In genomic region chr6:16474834-16475781, GRCh38 we compare ENCODE assay signal across 17 cellular contexts.
DNase-seq lines count a peak whose midpoint lies in the region; ATAC-seq, FAIRE-seq and TF ChIP-seq lines count a peak whose summit lies in the region.
"Had no signal": no experiment of that assay in that cellular context is flagged by ENCODE, and none has a peak within 500 bp of the region (broad histone marks: within the 10 kb centered on the region; RNA-seq: fewer than 3 reads in every experiment).

No MANE protein-coding gene starts in this region.

- CTCF ChIA-PET in activated CD4-positive, alpha-beta T cell treated with anti-CD3 and anti-CD28 coated beads, Interleukin-2, amount 10 ng/mL, durations not matched to agents 7 days and 5 days (lab: Charles Lee), result interaction anchor here (0.8 to 1.5 kb wide), 4 partner anchors 11 to 845 kb away, joined by 3 to 5 read pairs (median 3); no protein-coding TSS in a partner anchor

- peaks cover 74% of the 10 kb centered on the region for H3K4me1 Mint-ChIP-seq in activated CD4-positive, alpha-beta T cell treated with anti-CD3 and anti-CD28 coated beads, Interleukin-2, amount 10 ng/mL, durations not matched to agents 7 days and 5 days
- peaks cover 30 to 56% of the 10 kb centered on the region in 2 donors for H3K4me1 Mint-ChIP-seq in effector memory CD8-positive, alpha-beta T cell (ENCODE audit: low read depth in 2 of 2)

- H3K27ac Mint-ChIP-seq in activated CD4-positive, alpha-beta T cell treated with anti-CD3 and anti-CD28 coated beads, Interleukin-2, amount 10 ng/mL, durations not matched to agents 7 days and 5 days, result peak overlapping the region; percentile 54
- H3K27ac Mint-ChIP-seq in effector memory CD8-positive, alpha-beta T cell, result peak overlapping the region; percentile 75 to 85

- H3K36me3 ChIP-seq in KMS-11 (ENCODE audit: insufficient read depth), result no peaks in the 10 kb centered on the region
- H3K36me3 ChIP-seq in kidney (ENCODE audit: control insufficient read depth in 1 of 2, insufficient read depth in 2 of 2, low read length in 2 of 2), result peaks cover 0 to 2% of the 10 kb centered on the region in 2 donors
- H3K36me3 ChIP-seq: suprapubic skin had no signal

- H3K9me3 Mint-ChIP-seq in activated CD4-positive, alpha-beta T cell treated with anti-CD3 and anti-CD28 coated beads, Interleukin-2, amount 10 ng/mL, durations not matched to agents 7 days and 5 days, result peaks cover 18% of the 10 kb centered on the region
- no peaks in the 10 kb centered on the region for H3K9me3 Mint-ChIP-seq in effector memory CD8-positive, alpha-beta T cell

- H3K27me3 Mint-ChIP-seq in activated CD4-positive, alpha-beta T cell treated with anti-CD3 and anti-CD28 coated beads, Interleukin-2, amount 10 ng/mL, durations not matched to agents 7 days and 5 days, result no peaks in the 10 kb centered on the region
- no peaks in the 10 kb centered on the region for H3K27me3 Mint-ChIP-seq in effector memory CD8-positive, alpha-beta T cell

- peaks cover 0 to 5% of the 10 kb centered on the region in 2 donors for H3K9me3 ChIP-seq in kidney (ENCODE audit: control insufficient read depth in 1 of 2, low read length in 2 of 2)
- H3K9me3 ChIP-seq: A549, Caco-2, suprapubic skin had no signal

- no peaks in the 10 kb centered on the region for H3K27me3 ChIP-seq in KMS-11 (ENCODE audit: insufficient read depth, low read depth)
- H3K27me3 ChIP-seq: suprapubic skin had no signal

- FAIRE-seq in kidney (lab: Jason Lieb, UNC), result no peak
- FAIRE-seq: A549 had no signal

- peaks cover 69% of the 10 kb centered on the region for H3K4me1 ChIP-seq in KMS-11 (ENCODE audit: low read depth, poor library complexity, severe bottlenecking)
- H3K4me1 ChIP-seq in kidney (ENCODE audit: control insufficient read depth in 1 of 2, insufficient read depth in 1 of 2, low read depth in 1 of 2, low read length in 2 of 2), result peaks cover 0 to 8% of the 10 kb centered on the region in 2 donors

- intact Hi-C loops in kidney (cut with DNase I), result no loop called here

- peak overlapping the region; percentile 83 for H3K4me2 ChIP-seq in KMS-11
- H3K4me2 ChIP-seq: A549 had no signal

- H2AFZ ChIP-seq in KMS-11 (ENCODE audit: low read depth), result no peak overlapping the region

- H3K4me3 Mint-ChIP-seq in activated CD4-positive, alpha-beta T cell treated with anti-CD3 and anti-CD28 coated beads, Interleukin-2, amount 10 ng/mL, durations not matched to agents 7 days and 5 days, result no peak overlapping the region
- peak overlapping the region in 1 of 2 donors; percentile 44 for H3K4me3 Mint-ChIP-seq in effector memory CD8-positive, alpha-beta T cell

- ATAC-seq in GM19025 (IDR thresholded peaks at IDR 0.05; ENCODE audit: low read depth, unreplicated experiment), result peak; percentile 36
- ATAC-seq in effector memory CD8-positive, alpha-beta T cell (replicated peaks), result peak; percentile 37
- ATAC-seq in GM21737 (IDR thresholded peaks at IDR 0.05; ENCODE audit: unreplicated experiment), result no peak
- ATAC-seq: A549 had no signal

- H3K36me3 Mint-ChIP-seq in activated CD4-positive, alpha-beta T cell treated with anti-CD3 and anti-CD28 coated beads, Interleukin-2, amount 10 ng/mL, durations not matched to agents 7 days and 5 days (ENCODE audit: low read depth), result peaks cover 39% of the 10 kb centered on the region
- H3K36me3 Mint-ChIP-seq in effector memory CD8-positive, alpha-beta T cell (ENCODE audit: insufficient read depth), result peaks cover 5% of the 10 kb centered on the region

- H3K27ac ChIP-seq in KMS-11 (peak overlapping the region; percentile 54; the same call in 1 of the 2 replicates), kidney (ENCODE audit: low read depth in 2 of 2, low read length in 2 of 2) (no peak overlapping the region)
- H3K27ac ChIP-seq: A549, suprapubic skin had no signal

- POLR2A ChIA-PET in activated CD4-positive, alpha-beta T cell treated with anti-CD3 and anti-CD28 coated beads, Interleukin-2, amount 10 ng/mL, durations not matched to agents 7 days and 5 days (lab: Charles Lee), result no interaction called here

- H3K79me2 ChIP-seq in KMS-11 (ENCODE audit: insufficient read depth, low read depth), result no peaks in the 10 kb centered on the region

- no peak for TF ChIP-seq CTCF in KMS-11 (conservative IDR thresholded peaks at IDR 0.05; ENCODE audit: low read depth, low read length)
- TF ChIP-seq CTCF in kidney (IDR thresholded peaks at IDR 0.05; ENCODE audit: borderline replicate concordance, extremely low read depth, insufficient read depth), result no peak

- H3K4me3 ChIP-seq in KMS-11 (IDR thresholded peaks at IDR 0.05; ENCODE audit: insufficient read depth, low read depth, low read length), result no peak overlapping the region
- H3K4me3 ChIP-seq in kidney (ENCODE audit: low read length in 2 of 2), result no peak overlapping the region
- H3K4me3 ChIP-seq: A549, suprapubic skin had no signal

- no peak overlapping the region for H3K9ac ChIP-seq in KMS-11
- H3K9ac ChIP-seq in kidney (ENCODE audit: low read length in 2 of 2), result no peak overlapping the region

- no peaks in the 10 kb centered on the region for H4K20me1 ChIP-seq in KMS-11 (ENCODE audit: insufficient read depth)

- DNase-seq in activated CD4-positive, alpha-beta T cell treated with anti-CD3 and anti-CD28 coated beads, Interleukin-2, amount 10 ng/mL, durations not matched to agents 7 days and 5 days, result no peak
- no peak for DNase-seq in activated CD4-positive, alpha-beta T cell treated with anti-CD3 and anti-CD28 coated beads, Interleukin-2, amount 50 U/mL, for 48 hours
- no peak for DNase-seq in effector memory CD8-positive, alpha-beta T cell
- DNase-seq in activated effector memory CD4-positive, alpha-beta T cell treated with anti-CD3 and anti-CD28 coated beads, Interleukin-2, amount 50 U/mL, for 16 hours, result no peak
- DNase-seq in kidney, result no peak
- DNase-seq: activated CD4-positive, alpha-beta T cell treated with anti-CD3 and anti-CD28 coated beads for 1 hour; Caco-2; Kasumi-1; mesendoderm; NCI-H187; NCI-H526 treated with DMSO at 0.1 percent for 48 hours; occipital lobe had no signal
